In the genomic region with DNA sequence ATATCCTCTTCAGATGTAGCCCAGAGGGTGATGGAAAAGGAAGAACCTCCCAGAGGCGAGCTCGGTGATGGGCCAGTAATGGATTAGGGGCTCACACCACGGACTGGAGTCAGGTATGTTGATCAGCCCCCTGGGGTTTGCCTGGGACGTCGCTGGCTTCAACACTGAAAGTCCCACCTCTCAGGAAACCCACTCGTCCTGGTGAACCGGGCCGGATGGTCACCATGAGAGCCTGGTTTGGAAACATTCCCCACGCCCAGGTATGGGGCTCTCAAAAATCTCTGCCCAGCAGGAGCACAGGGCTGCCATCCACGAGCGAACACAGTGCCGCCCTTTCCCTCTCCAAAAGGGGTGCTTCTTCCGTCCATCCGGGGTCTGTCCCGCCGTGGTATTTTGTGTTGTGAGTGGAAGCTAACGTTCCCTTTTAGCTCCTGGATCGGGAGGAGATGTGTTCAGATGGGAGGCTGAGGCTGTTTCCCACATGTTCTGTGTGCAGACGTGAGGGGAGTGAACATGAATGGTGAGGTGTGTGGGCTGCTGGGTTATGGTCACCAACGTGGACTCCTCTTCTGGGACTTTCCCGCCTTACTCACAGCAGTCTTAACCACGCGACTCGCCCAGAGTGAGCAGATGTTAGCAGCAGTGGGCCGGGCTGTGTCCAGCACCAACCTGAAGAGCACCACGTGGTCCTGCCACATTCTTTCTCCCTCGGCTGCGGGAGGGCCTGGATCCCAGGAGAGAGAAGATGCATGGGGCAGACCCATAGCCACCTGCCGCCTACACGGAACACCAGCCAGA, we compare ENCODE assay signal across 23 cellular contexts.
DNase-seq lines count a peak whose midpoint lies in the region; ATAC-seq and TF ChIP-seq lines count a peak whose summit lies in the region.
"Had no signal": no experiment of that assay in that cellular context is flagged by ENCODE, and none has a peak within 500 bp of the region (broad histone marks: within the 10 kb centered on the region; RNA-seq: fewer than 3 reads in every experiment).

No MANE protein-coding gene starts in this region.

- in situ Hi-C loops in mammary epithelial cell (cut with MboI; ENCODE audit: low sequenced_read_pairs in 2 of 2): no loop called here

- no peak overlapping the region for H3K4me3 ChIP-seq in mammary epithelial cell (replicated peaks in 1 of 3; ENCODE audit: insufficient read depth in 1 of 3, low read depth in 2 of 3, low read length in 3 of 3)
- H3K4me3 ChIP-seq: esophagus squamous epithelium, HAP-1, upper lobe of left lung had no signal

- H3K9me3 ChIP-seq in mammary epithelial cell (replicated peaks; ENCODE audit: insufficient read depth, low read length): peaks cover 18% of the 10 kb centered on the region
- H3K9me3 ChIP-seq: esophagus squamous epithelium, HAP-1, upper lobe of left lung had no signal

- no TSS peak for BruUV-seq in mammary epithelial cell (replicated peaks; lab: Mats Ljungman, UMichigan)
- no TSS peak for BruUV-seq in MCF 10A (replicated peaks; lab: Mats Ljungman, UMichigan)

- POLR2A ChIA-PET in MCF 10A (lab: Yijun Ruan, JAX): no interaction called here

- no peaks in the 10 kb centered on the region for H3K36me3 ChIP-seq in mammary epithelial cell (ENCODE audit: insufficient read depth, low read length)
- H3K36me3 ChIP-seq: esophagus squamous epithelium, HAP-1, upper lobe of left lung had no signal

- H3K9me3 Mint-ChIP-seq in MCF 10A (ENCODE audit: unreplicated experiment): no peaks in the 10 kb centered on the region
- no peaks in the 10 kb centered on the region for H3K9me3 Mint-ChIP-seq in activated T-helper 17 cell treated with anti-CD3 and anti-CD28 coated beads, Interleukin-2, amount 50 U/mL, for 72 hours
- H3K9me3 Mint-ChIP-seq in type B pancreatic cell: peaks cover 7% of the 10 kb centered on the region
- H3K9me3 Mint-ChIP-seq: activated CD4-positive, alpha-beta T cell treated with anti-CD3 and anti-CD28 coated beads, Interleukin-2, amount 10 ng/mL, durations not matched to agents 7 days and 5 days; naive thymus-derived CD8-positive, alpha-beta T cell had no signal

- 54% methylated on average over 13 of the region's 30 CpGs for WGBS in mammary epithelial cell (ENCODE audit: low coverage, missing lambda C conversion rate)

- H3K27me3 Mint-ChIP-seq in MCF 10A (ENCODE audit: insufficient read depth, unreplicated experiment): peaks cover 50% of the 10 kb centered on the region
- peaks cover 17% of the 10 kb centered on the region for H3K27me3 Mint-ChIP-seq in activated T-helper 17 cell treated with anti-CD3 and anti-CD28 coated beads, Interleukin-2, amount 50 U/mL, for 72 hours
- peaks cover 12% of the 10 kb centered on the region for H3K27me3 Mint-ChIP-seq in type B pancreatic cell

- H3K79me2 ChIP-seq in mammary epithelial cell (ENCODE audit: insufficient read depth, low read length): no peaks in the 10 kb centered on the region

- TF ChIP-seq CTCF in mammary epithelial cell (conservative IDR thresholded peaks at IDR 0.05 in 1 of 2, IDR thresholded peaks at IDR 0.05 in 1 of 2; ENCODE audit: extremely low read depth in 1 of 2, insufficient read depth in 1 of 2, low read depth in 1 of 2, low read length in 2 of 2) (no peak), MCF 10A (IDR thresholded peaks at IDR 0.05; ENCODE audit: unreplicated experiment) (no peak), type B pancreatic cell (conservative IDR thresholded peaks at IDR 0.05) (no peak)

- intact Hi-C loops in mammary epithelial cell (cut with micrococcal nuclease) (no loop called here), MCF 10A (cut with micrococcal nuclease) (loop anchor here (10.0 kb wide), 1 partner anchor 113 kb away; no protein-coding TSS in a partner anchor)

- H2AFZ ChIP-seq in mammary epithelial cell (ENCODE audit: low read depth, low read length): no peak overlapping the region

- no peaks in the 10 kb centered on the region for H3K4me1 ChIP-seq in mammary epithelial cell (ENCODE audit: insufficient read depth, low read length)
- H3K4me1 ChIP-seq: HAP-1 had no signal

- H3K4me1 Mint-ChIP-seq in MCF 10A (ENCODE audit: insufficient read depth, unreplicated experiment): peaks cover 11% of the 10 kb centered on the region
- H3K4me1 Mint-ChIP-seq in activated T-helper 17 cell treated with anti-CD3 and anti-CD28 coated beads, Interleukin-2, amount 50 U/mL, for 72 hours: no peaks in the 10 kb centered on the region
- peaks cover 26% of the 10 kb centered on the region for H3K4me1 Mint-ChIP-seq in type B pancreatic cell (ENCODE audit: unreplicated experiment)
- H3K4me1 Mint-ChIP-seq: activated CD4-positive, alpha-beta T cell treated with anti-CD3 and anti-CD28 coated beads, Interleukin-2, amount 10 ng/mL, durations not matched to agents 7 days and 5 days; CD4-positive, alpha-beta memory T cell; IgD-negative memory B cell had no signal

- H3K36me3 Mint-ChIP-seq in MCF 10A (ENCODE audit: insufficient read depth, unreplicated experiment): no peaks in the 10 kb centered on the region
- no peaks in the 10 kb centered on the region for H3K36me3 Mint-ChIP-seq in activated T-helper 17 cell treated with anti-CD3 and anti-CD28 coated beads, Interleukin-2, amount 50 U/mL, for 72 hours (ENCODE audit: low read depth)
- H3K36me3 Mint-ChIP-seq in type B pancreatic cell: no peaks in the 10 kb centered on the region
- H3K36me3 Mint-ChIP-seq: CD4-positive, alpha-beta memory T cell; IgD-negative memory B cell; naive thymus-derived CD8-positive, alpha-beta T cell had no signal

- H3K27ac Mint-ChIP-seq in MCF 10A (ENCODE audit: low read depth, unreplicated experiment): no peak overlapping the region
- H3K27ac Mint-ChIP-seq in activated T-helper 17 cell treated with anti-CD3 and anti-CD28 coated beads, Interleukin-2, amount 50 U/mL, for 72 hours: no peak overlapping the region
- no peak overlapping the region for H3K27ac Mint-ChIP-seq in type B pancreatic cell
- H3K27ac Mint-ChIP-seq: activated CD4-positive, alpha-beta T cell treated with anti-CD3 and anti-CD28 coated beads, Interleukin-2, amount 10 ng/mL, durations not matched to agents 7 days and 5 days; IgD-negative memory B cell had no signal

- no peak overlapping the region for H3K27ac ChIP-seq in mammary epithelial cell (ENCODE audit: insufficient read depth, low read depth, low read length)
- H3K27ac ChIP-seq: esophagus squamous epithelium, HL-60, upper lobe of left lung had no signal

- dilution Hi-C loops in mammary epithelial cell (cut with HindIII; ENCODE audit: low sequenced_read_pairs): loop anchor here (10.0 kb wide), 1 partner anchor 83 kb away; no protein-coding TSS in a partner anchor

- no peaks in the 10 kb centered on the region for H4K20me1 ChIP-seq in mammary epithelial cell (ENCODE audit: insufficient read depth, low read length)

- H3K4me2 ChIP-seq in mammary epithelial cell (ENCODE audit: insufficient read depth, low read depth, low read length): no peak overlapping the region

- CTCF ChIA-PET in mammary epithelial cell (lab: Charles Lee; ENCODE audit: low non-redundant PET): no interaction called here
- CTCF ChIA-PET in MCF 10A (lab: Yijun Ruan, JAX): no interaction called here

- peak; percentile 1 for DNase-seq in mammary epithelial cell
- no peak for DNase-seq in MCF 10A (ENCODE audit: unreplicated experiment)
- peak; percentile 85 for DNase-seq in mesenteric fat pad (ENCODE audit: low spot score)
- DNase-seq in type B pancreatic cell (ENCODE audit: extremely low spot score, unreplicated experiment): peak; percentile 63
- DNase-seq in stimulated activated CD4-positive, alpha-beta T cell treated with anti-CD3 and anti-CD28 coated beads, Interleukin-12 subunit alpha, Interleukin-12 subunit beta, amount 100 ng/mL, for 4 hours: no peak
- DNase-seq in T-helper 2 cell: no peak
- DNase-seq: activated CD4-positive, alpha-beta T cell treated with anti-CD3 and anti-CD28 coated beads, Interleukin-2, amount 10 ng/mL, durations not matched to agents 7 days and 5 days; activated T-cell treated with anti-CD3 and anti-CD28 coated beads for 4 hours; CD4-positive, alpha-beta memory T cell; central memory CD4-positive, alpha-beta T cell; DMS79; effector CD8-positive, alpha-beta T cell; esophagus squamous epithelium; NCI-H2029 treated with DMSO at 0.1 percent for 48 hours; NCI-H446 treated with DMSO at 0.1 percent for 48 hours; stimulated activated naive CD8-positive, alpha-beta T cell treated with anti-CD3 and anti-CD28 coated beads, Interleukin-15, Interleukin-2, amounts not matched to agents 100 U/mL and 50 U/mL, for 24 hours had no signal

- no peak overlapping the region for H3K9ac ChIP-seq in mammary epithelial cell (ENCODE audit: insufficient read depth, low read length)

- no peak overlapping the region for H3K4me3 Mint-ChIP-seq in MCF 10A (ENCODE audit: unreplicated experiment)
- no peak overlapping the region for H3K4me3 Mint-ChIP-seq in activated T-helper 17 cell treated with anti-CD3 and anti-CD28 coated beads, Interleukin-2, amount 50 U/mL, for 72 hours
- no peak overlapping the region for H3K4me3 Mint-ChIP-seq in type B pancreatic cell
- H3K4me3 Mint-ChIP-seq: activated CD4-positive, alpha-beta T cell treated with anti-CD3 and anti-CD28 coated beads, Interleukin-2, amount 10 ng/mL, durations not matched to agents 7 days and 5 days; CD4-positive, alpha-beta memory T cell; IgD-negative memory B cell; naive thymus-derived CD8-positive, alpha-beta T cell had no signal

- ATAC-seq in activated T-helper 17 cell treated with anti-CD3 and anti-CD28 coated beads, Interleukin-2, amount 50 U/mL, for 72 hours (replicated peaks): peak; percentile 31
- no peak for ATAC-seq in HG03439 (IDR thresholded peaks at IDR 0.05; ENCODE audit: unreplicated experiment)
- ATAC-seq: naive thymus-derived CD8-positive, alpha-beta T cell; stimulated activated naive CD8-positive, alpha-beta T cell treated with anti-CD3 and anti-CD28 coated beads, Interleukin-15, Interleukin-2, amounts not matched to agents 100 U/mL and 50 U/mL, for 24 hours had no signal

- H3K27me3 ChIP-seq in mammary epithelial cell (ENCODE audit: insufficient read depth, low read length): no peaks in the 10 kb centered on the region
- H3K27me3 ChIP-seq: upper lobe of left lung had no signal

Comparison
In these comparisons a context has a peak if more than half of its experiments do, and no peak if none do; other contexts are left out.
1. DNase-seq: peak in mammary epithelial cell (single experiment), mesenteric fat pad (single experiment) and type B pancreatic cell (single experiment); none in MCF 10A (single experiment), stimulated activated CD4-positive, alpha-beta T cell treated with anti-CD3 and anti-CD28 coated beads, Interleukin-12 subunit alpha, Interleukin-12 subunit beta, amount 100 ng/mL, for 4 hours (single experiment) and T-helper 2 cell (0 of 5).